8 cellular contexts compared by ENCODE assay signal in genomic region chr16:66977341-66978113, GRCh38. TPM values are rescaled to one million over a fixed set of nuclear protein-coding genes. Genes with fewer than 3 reads are reported as not detected.
A peak's percentile ranks its signal among the peaks of the same experiment; 100 is the strongest.
DNase-seq lines count a peak whose midpoint lies in the region; ATAC-seq and TF ChIP-seq lines count a peak whose summit lies in the region.

No MANE protein-coding gene starts in this region.

- H3K4me1 ChIP-seq in right atrium auricular region: no peaks in the 10 kb centered on the region

- peaks cover 5% of the 10 kb centered on the region for H3K36me3 Mint-ChIP-seq in T-helper 2 cell treated with Interferon-gamma antibody and Interleukin-4, amounts not matched to agents 5 μg/mL and 100 μg/mL, for 36 hours (ENCODE audit: low read depth)

- no peaks in the 10 kb centered on the region for H3K27me3 ChIP-seq in right atrium auricular region

- peak overlapping the region; percentile 40 for H3K4me3 Mint-ChIP-seq in T-helper 2 cell treated with Interferon-gamma antibody and Interleukin-4, amounts not matched to agents 5 μg/mL and 100 μg/mL, for 36 hours

- H3K27me3 Mint-ChIP-seq in T-helper 2 cell treated with Interferon-gamma antibody and Interleukin-4, amounts not matched to agents 5 μg/mL and 100 μg/mL, for 36 hours (ENCODE audit: low read depth): no peaks in the 10 kb centered on the region

- no peaks in the 10 kb centered on the region for H3K36me3 ChIP-seq in right atrium auricular region

- peak overlapping the region; percentile 82 for H3K27ac Mint-ChIP-seq in T-helper 2 cell treated with Interferon-gamma antibody and Interleukin-4, amounts not matched to agents 5 μg/mL and 100 μg/mL, for 36 hours

- no peaks in the 10 kb centered on the region for H3K9me3 Mint-ChIP-seq in T-helper 2 cell treated with Interferon-gamma antibody and Interleukin-4, amounts not matched to agents 5 μg/mL and 100 μg/mL, for 36 hours

- H3K9me3 ChIP-seq in right atrium auricular region: no peaks in the 10 kb centered on the region

- H3K4me1 Mint-ChIP-seq in T-helper 2 cell treated with Interferon-gamma antibody and Interleukin-4, amounts not matched to agents 5 μg/mL and 100 μg/mL, for 36 hours (ENCODE audit: low read depth): peaks cover 44% of the 10 kb centered on the region

- DNase-seq in DMS153 treated with DMSO at 0.1 percent for 48 hours (lab: John Stamatoyannopoulos, UW; ENCODE audit: unreplicated experiment): peak; percentile 79
- DNase-seq in HEK293T (ENCODE audit: extremely low spot score): peak; percentile 86
- peak; percentile 16 to 47 for DNase-seq in NCI-H187 (lab: John Stamatoyannopoulos, UW)
- peak; percentile 84 for DNase-seq in T-helper 2 cell treated with Interferon-gamma antibody and Interleukin-4, amounts not matched to agents 5 μg/mL and 100 μg/mL, for 36 hours (ENCODE audit: low spot score)
- DNase-seq in amniotic stem cell (lab: John Stamatoyannopoulos, UW): peak; percentile 39
- DNase-seq in right atrium auricular region (ENCODE audit: low spot score): peak; percentile 93
- DNase-seq in sciatic nerve (ENCODE audit: low spot score): peak; percentile 95

- no peak overlapping the region for H3K27ac ChIP-seq in right atrium auricular region

- H3K4me3 ChIP-seq in right atrium auricular region: no peak overlapping the region

- intact Hi-C loops in sciatic nerve (cut with DNase I): loop anchor here (2.0 kb wide), 1 partner anchor 177 kb away; no protein-coding TSS in a partner anchor

- ATAC-seq in sciatic nerve (peak; percentile 97), GM21528 (IDR thresholded peaks at IDR 0.05; ENCODE audit: low FRiP score, unreplicated experiment) (no peak)

- CTCF ChIA-PET in HEK293T (lab: Yijun Ruan, JAX): interaction anchor here (0.6 to 1.7 kb wide), 4 partner anchors 17 to 322 kb away, joined by 3 to 7 read pairs (median 4); partner anchors contain the start of gene CES3

- POLR2A ChIA-PET in HEK293T (lab: Yijun Ruan, JAX): no interaction called here

- peak; percentile 87 to 97 for TF ChIP-seq CTCF in right atrium auricular region (IDR thresholded peaks at IDR 0.05)

TF ChIP-seq in HEK293T, 16 proteins besides CTCF, POLR2A, EP300 and RAD21:
- TF ChIP-seq L3MBTL2 (conservative IDR thresholded peaks at IDR 0.05) (no peak), SUZ12 (IDR thresholded peaks at IDR 0.05) (no peak), FOXK2 (IDR thresholded peaks at IDR 0.05) (no peak), PKNOX1 (IDR thresholded peaks at IDR 0.05) (no peak), TARDBP (IDR thresholded peaks at IDR 0.05) (no peak), CTBP1 (IDR thresholded peaks at IDR 0.05; ENCODE audit: borderline replicate concordance) (no peak), ELF4 (IDR thresholded peaks at IDR 0.05) (no peak), ARNT (IDR thresholded peaks at IDR 0.05) (no peak), HDGF (IDR thresholded peaks at IDR 0.05; ENCODE audit: borderline replicate concordance) (no peak), FOXM1 (IDR thresholded peaks at IDR 0.05; ENCODE audit: borderline replicate concordance) (no peak), SP1 (IDR thresholded peaks at IDR 0.05) (no peak), NFRKB (IDR thresholded peaks at IDR 0.05) (no peak), LEF1 (IDR thresholded peaks at IDR 0.05; ENCODE audit: borderline replicate concordance) (no peak), FOXA1 (IDR thresholded peaks at IDR 0.05) (no peak), ZNF384 (IDR thresholded peaks at IDR 0.05) (no peak), BHLHE40 (IDR thresholded peaks at IDR 0.05; ENCODE audit: borderline replicate concordance) (no peak)

RNA-seq across cellular contexts. Expression of gene CES4A, which starts 10.9 kb away (rescaled TPM):
- total RNA-seq in right atrium auricular region (10 to 100 TPM in 1 of 2 donors, 1 to 10 TPM in 1; 7.8 to 20.6 TPM), sciatic nerve (13.2 TPM)

RNA-seq across cellular contexts. Expression of gene CES3, which starts 16.5 kb away (rescaled TPM):
- total RNA-seq in right atrium auricular region (under 1 TPM; 0.16 to 0.89 TPM), sciatic nerve (0.71 TPM)

RNA-seq across cellular contexts. Expression of gene CES2, which starts 42.2 kb away (rescaled TPM):
- total RNA-seq in right atrium auricular region: 10 to 100 TPM; 33.1 to 51.4 TPM
- total RNA-seq in sciatic nerve: 27.8 TPM

RNA-seq across cellular contexts. Expression of gene CIAO2B, which starts 43.3 kb away (rescaled TPM):
- 100 to 1,000 TPM in 1 of 2 donors, 10 to 100 TPM in 1; 75.3 to 118 TPM for total RNA-seq in right atrium auricular region
- 69.7 TPM for total RNA-seq in sciatic nerve

RNA-seq across cellular contexts. Expression of gene CBFB, which starts 51.4 kb away (rescaled TPM):
- total RNA-seq in right atrium auricular region (10 to 100 TPM; 25.7 to 49.3 TPM), sciatic nerve (60.3 TPM)

Comparison
In these comparisons a context has a peak if more than half of its experiments do, and no peak if none do; other contexts are left out.
1. DNase-seq: peak in every context shown above with its lines; median percentile 95 in sciatic nerve; 93 in right atrium auricular region; 86 in HEK293T; 84 in T-helper 2 cell treated with Interferon-gamma antibody and Interleukin-4, amounts not matched to agents 5 μg/mL and 100 μg/mL, for 36 hours; 79 in DMS153 treated with DMSO at 0.1 percent for 48 hours; 39 in amniotic stem cell; 32 in NCI-H187.